Comparison of ENCODE assay signal across 16 cellular contexts in genomic region chr12:87157791-87158190, GRCh38.
DNase-seq lines count a peak whose midpoint lies in the region; ATAC-seq and TF ChIP-seq lines count a peak whose summit lies in the region.
"Had no signal": no experiment of that assay in that cellular context is flagged by ENCODE, and none has a peak within 500 bp of the region (broad histone marks: within the 10 kb centered on the region; RNA-seq: fewer than 3 reads in every experiment).

No MANE protein-coding gene starts in this region.

- BruUV-seq in Calu3 (replicated peaks; lab: Mats Ljungman, UMichigan) = no TSS peak

- peak in 1 of 2 experiments; percentile 54; a peak in 1 of 4 replicates for TF ChIP-seq EP300 in SK-N-SH (IDR thresholded peaks at IDR 0.05; ENCODE audit: borderline replicate concordance in 1 of 2, low read depth in 1 of 2, low read length in 1 of 2)

- H3K36me3 Mint-ChIP-seq in Calu3 (ENCODE audit: insufficient read depth, unreplicated experiment) = no peaks in the 10 kb centered on the region
- H3K36me3 Mint-ChIP-seq in naive thymus-derived CD8-positive, alpha-beta T cell = no peaks in the 10 kb centered on the region
- no peaks in the 10 kb centered on the region for H3K36me3 Mint-ChIP-seq in activated CD4-positive, alpha-beta T cell treated with anti-CD3 and anti-CD28 coated beads, Interleukin-2, amount 10 ng/mL, durations not matched to agents 24 days and 14 days (ENCODE audit: low read depth)
- H3K36me3 Mint-ChIP-seq: naive B cell had no signal

- H3K27me3 ChIP-seq in GM23248 (replicated peaks; ENCODE audit: insufficient read depth) (no peaks in the 10 kb centered on the region), SK-N-SH (ENCODE audit: insufficient read depth) (no peaks in the 10 kb centered on the region)
- H3K27me3 ChIP-seq: vagina had no signal

- 13 to 14% methylated on average over 6 of the region's 6 CpGs for WGBS in GM23248 (ENCODE audit: low coverage in 1 of 2, low lambda C conversion rate in 2 of 2, missing lambda C conversion rate in 2 of 2), 2 experiments
- WGBS in SK-N-SH (ENCODE audit: low lambda C conversion rate) = 74% methylated on average over 6 of the region's 6 CpGs

- peak overlapping the region; percentile 38 for H3K4me2 ChIP-seq in GM23248 (ENCODE audit: unreplicated experiment)
- no peak overlapping the region for H3K4me2 ChIP-seq in SK-N-SH

- TF ChIP-seq CTCF in SK-N-SH (IDR thresholded peaks at IDR 0.05) = no peak
- no peak for TF ChIP-seq CTCF in fibroblast of pulmonary artery (IDR thresholded peaks at IDR 0.05; ENCODE audit: low read length, missing control alignments)
- no peak for TF ChIP-seq CTCF in retinal pigment epithelial cell (conservative IDR thresholded peaks at IDR 0.05; ENCODE audit: low read depth, low read length)
- TF ChIP-seq CTCF in Calu3 (IDR thresholded peaks at IDR 0.05; ENCODE audit: unreplicated experiment) = no peak

- no peak for ATAC-seq in naive thymus-derived CD8-positive, alpha-beta T cell

- no peak overlapping the region for H3K4me3 ChIP-seq in GM23248
- no peak overlapping the region for H3K4me3 ChIP-seq in SK-N-SH (ENCODE audit: low read depth in 2 of 2, low read length in 1 of 2)
- no peak overlapping the region for H3K4me3 ChIP-seq in fibroblast of pulmonary artery (replicated peaks; ENCODE audit: low read depth, low read length)
- H3K4me3 ChIP-seq in retinal pigment epithelial cell (ENCODE audit: low read length) = no peak overlapping the region
- H3K4me3 ChIP-seq: coronary artery, vagina had no signal

- no peaks in the 10 kb centered on the region for H3K27me3 Mint-ChIP-seq in Calu3 (ENCODE audit: unreplicated experiment)
- no peaks in the 10 kb centered on the region for H3K27me3 Mint-ChIP-seq in naive thymus-derived CD8-positive, alpha-beta T cell
- no peaks in the 10 kb centered on the region for H3K27me3 Mint-ChIP-seq in activated CD4-positive, alpha-beta T cell treated with anti-CD3 and anti-CD28 coated beads, Interleukin-2, amount 10 ng/mL, durations not matched to agents 24 days and 14 days
- H3K27me3 Mint-ChIP-seq: activated B cell treated with CpG ODN at 0.5 μM for 24 hours, naive B cell had no signal

- H3K36me3 ChIP-seq in GM23248 (ENCODE audit: low read depth) (no peaks in the 10 kb centered on the region), SK-N-SH (replicated peaks in 1 of 2; ENCODE audit: control insufficient read depth in 1 of 2, insufficient read depth in 2 of 2, low read length in 1 of 2) (no peaks in the 10 kb centered on the region)
- H3K36me3 ChIP-seq: vagina had no signal

- H3K4me1 ChIP-seq in GM23248 (ENCODE audit: insufficient read depth) (peaks cover 38% of the 10 kb centered on the region), SK-N-SH (ENCODE audit: control insufficient read depth in 1 of 2, insufficient read depth in 2 of 2, low read depth in 1 of 2, low read length in 1 of 2) (0 out of 4 replicates have a peak, but pooled peaks cover 0 to 5% of the 10 kb centered on the region in 2 experiments)
- H3K4me1 ChIP-seq: vagina had no signal

- no peaks in the 10 kb centered on the region for H3K9me3 ChIP-seq in GM23248 (ENCODE audit: low read depth)
- no peaks in the 10 kb centered on the region for H3K9me3 ChIP-seq in SK-N-SH
- H3K9me3 ChIP-seq: vagina had no signal

- H3K9me2 ChIP-seq in GM23248 (ENCODE audit: insufficient read depth) (no peaks in the 10 kb centered on the region), SK-N-SH (no peaks in the 10 kb centered on the region)

- no peak overlapping the region for H3K4me3 Mint-ChIP-seq in Calu3 (ENCODE audit: low read depth, unreplicated experiment)
- H3K4me3 Mint-ChIP-seq in naive thymus-derived CD8-positive, alpha-beta T cell = no peak overlapping the region
- H3K4me3 Mint-ChIP-seq in activated CD4-positive, alpha-beta T cell treated with anti-CD3 and anti-CD28 coated beads, Interleukin-2, amount 10 ng/mL, durations not matched to agents 24 days and 14 days = no peak overlapping the region
- H3K4me3 Mint-ChIP-seq: activated B cell treated with CpG ODN at 0.5 μM for 24 hours, naive B cell had no signal

- no peaks in the 10 kb centered on the region for H4K20me1 ChIP-seq in GM23248 (ENCODE audit: insufficient read depth)
- H4K20me1 ChIP-seq in SK-N-SH (ENCODE audit: insufficient read depth) = no peaks in the 10 kb centered on the region

- H3K79me2 ChIP-seq in GM23248 (ENCODE audit: insufficient read depth) = no peaks in the 10 kb centered on the region
- H3K79me2 ChIP-seq in SK-N-SH (ENCODE audit: insufficient read depth) = no peaks in the 10 kb centered on the region

- H3K27ac Mint-ChIP-seq in Calu3 (ENCODE audit: unreplicated experiment) = no peak overlapping the region
- H3K27ac Mint-ChIP-seq in naive thymus-derived CD8-positive, alpha-beta T cell = no peak overlapping the region
- H3K27ac Mint-ChIP-seq in activated CD4-positive, alpha-beta T cell treated with anti-CD3 and anti-CD28 coated beads, Interleukin-2, amount 10 ng/mL, durations not matched to agents 24 days and 14 days = no peak overlapping the region
- H3K27ac Mint-ChIP-seq: activated B cell treated with CpG ODN at 0.5 μM for 24 hours; activated T-helper 2 cell treated with anti-CD3 and anti-CD28 coated beads, Interferon-gamma antibody, Interleukin-2, Interleukin-4, amounts not matched to agents 10 μg/mL and 5 μg/mL and 100 μg/mL, durations not matched to agents 14 hours and 24 hours and 36 hours; naive B cell had no signal

- intact Hi-C loops in Calu3 (cut with micrococcal nuclease; ENCODE audit: unreplicated experiment) = no loop called here
- intact Hi-C loops in activated CD4-positive, alpha-beta T cell treated with anti-CD3 and anti-CD28 coated beads, Interleukin-2, amount 10 ng/mL, durations not matched to agents 24 days and 14 days (cut with micrococcal nuclease) = no loop called here

- peak overlapping the region; percentile 32; the same call in 1 of the 2 replicates for H2AFZ ChIP-seq in GM23248
- no peak overlapping the region; the same call in 1 of the 2 replicates for H2AFZ ChIP-seq in SK-N-SH (ENCODE audit: low read depth)

- H3K27ac ChIP-seq in GM23248 (peak overlapping the region; percentile 73), SK-N-SH (ENCODE audit: low read depth in 2 of 2, low read length in 1 of 2) (peak overlapping the region; percentile 16 to 18; a peak in 3 of 4 replicates)
- H3K27ac ChIP-seq: coronary artery, vagina had no signal

- TF ChIP-seq RAD21 in SK-N-SH (IDR thresholded peaks at IDR 0.05; ENCODE audit: low read length) = no peak

- H3F3A ChIP-seq in GM23248 (ENCODE audit: insufficient read depth) = no peaks in the 10 kb centered on the region
- H3F3A ChIP-seq in SK-N-SH (replicated peaks; ENCODE audit: insufficient read depth) = peaks cover 9% of the 10 kb centered on the region

- POLR2A ChIA-PET in SK-N-SH (lab: Yijun Ruan, JAX) = no interaction called here
- POLR2A ChIA-PET in naive thymus-derived CD8-positive, alpha-beta T cell (lab: Charles Lee) = no interaction called here

- no peaks in the 10 kb centered on the region for H3K4me1 Mint-ChIP-seq in Calu3 (ENCODE audit: low read depth, unreplicated experiment)
- H3K4me1 Mint-ChIP-seq in naive thymus-derived CD8-positive, alpha-beta T cell = no peaks in the 10 kb centered on the region
- no peaks in the 10 kb centered on the region for H3K4me1 Mint-ChIP-seq in activated CD4-positive, alpha-beta T cell treated with anti-CD3 and anti-CD28 coated beads, Interleukin-2, amount 10 ng/mL, durations not matched to agents 24 days and 14 days
- H3K4me1 Mint-ChIP-seq: activated B cell treated with CpG ODN at 0.5 μM for 24 hours, naive B cell had no signal

- in situ Hi-C loops in GM23248 (cut with MboI) = no loop called here

- H3K9me3 Mint-ChIP-seq in Calu3 (ENCODE audit: low read depth, unreplicated experiment) = no peaks in the 10 kb centered on the region
- peaks cover 0 to 9% (median 0%) of the 10 kb centered on the region in 9 donors for H3K9me3 Mint-ChIP-seq in naive thymus-derived CD8-positive, alpha-beta T cell
- no peaks in the 10 kb centered on the region for H3K9me3 Mint-ChIP-seq in activated CD4-positive, alpha-beta T cell treated with anti-CD3 and anti-CD28 coated beads, Interleukin-2, amount 10 ng/mL, durations not matched to agents 24 days and 14 days

- DNase-seq in GM23248 = peak; percentile 94
- DNase-seq in SK-N-SH = no peak
- DNase-seq in fibroblast of pulmonary artery (ENCODE audit: low read depth) = peak; percentile 96
- DNase-seq in retinal pigment epithelial cell (ENCODE audit: low read depth) = peak; percentile 49
- no peak for DNase-seq in cerebellar nuclear complex (lab: John Stamatoyannopoulos, UW)
- DNase-seq in Calu3 = no peak
- DNase-seq in naive thymus-derived CD8-positive, alpha-beta T cell = no peak
- no peak for DNase-seq in activated CD4-positive, alpha-beta T cell treated with anti-CD3 and anti-CD28 coated beads, Interleukin-2, amount 10 ng/mL, durations not matched to agents 24 days and 14 days
- DNase-seq: activated B cell treated with CpG ODN at 0.5 μM for 24 hours; hippocampal formation; naive B cell; SHP77 treated with DMSO at 0.1 percent for 48 hours; stimulated activated CD8-positive, alpha-beta memory T cell treated with anti-CD3 and anti-CD28 coated beads, Interleukin-4, amount 100 ng/mL, for 48 hours had no signal

- CTCF ChIA-PET in SK-N-SH (lab: Yijun Ruan, JAX) (no interaction called here), Calu3 (lab: Charles Lee) (no interaction called here)

- H3K9ac ChIP-seq in GM23248 (no peak overlapping the region), SK-N-SH (no peak overlapping the region)

TF ChIP-seq in SK-N-SH, 30 proteins besides CTCF, POLR2A, EP300 and RAD21 (continues in another document):
- no peak for TF ChIP-seq FOXM1 (IDR thresholded peaks at IDR 0.05; ENCODE audit: low read depth)
- TF ChIP-seq GABPA (IDR thresholded peaks at IDR 0.05; ENCODE audit: low read depth) = no peak
- peak; percentile 60; the same call in 1 of the 2 replicates for TF ChIP-seq TEAD4 (IDR thresholded peaks at IDR 0.05; ENCODE audit: borderline replicate concordance, insufficient read depth)
- peak; percentile 55; the same call in 1 of the 2 replicates for TF ChIP-seq TCF12 (IDR thresholded peaks at IDR 0.05)
- no peak for TF ChIP-seq CHD2 (IDR thresholded peaks at IDR 0.05; ENCODE audit: low read length, partially characterized antibody)
- TF ChIP-seq NRF1 (IDR thresholded peaks at IDR 0.05; ENCODE audit: low read depth, low read length) = no peak
- no peak for TF ChIP-seq USF1 (IDR thresholded peaks at IDR 0.05; ENCODE audit: borderline replicate concordance, low read depth)

Comparison
In these comparisons a context has a peak if more than half of its experiments do, and no peak if none do; other contexts are left out.
1. DNase-seq: peak in GM23248 (single experiment), fibroblast of pulmonary artery (single experiment) and retinal pigment epithelial cell (single experiment); none in SK-N-SH (single experiment), cerebellar nuclear complex (0 of 2), Calu3 (single experiment), naive thymus-derived CD8-positive, alpha-beta T cell (0 of 10) and activated CD4-positive, alpha-beta T cell treated with anti-CD3 and anti-CD28 coated beads, Interleukin-2, amount 10 ng/mL, durations not matched to agents 24 days and 14 days (single experiment).